Comparison of ENCODE assay signal across 18 cellular contexts in genomic region chr12:39605501-39605900, GRCh38. TPM values are rescaled to one million over a fixed set of nuclear protein-coding genes. Genes with fewer than 3 reads are reported as not detected.
DNase-seq lines count a peak whose midpoint lies in the region; ATAC-seq, FAIRE-seq and TF ChIP-seq lines count a peak whose summit lies in the region.
"Had no signal": no experiment of that assay in that cellular context is flagged by ENCODE, and none has a peak within 500 bp of the region (broad histone marks: within the 10 kb centered on the region; RNA-seq: fewer than 3 reads in every experiment).

No MANE protein-coding gene starts in this region.

- peaks cover 11% of the 10 kb centered on the region for H3K36me3 ChIP-seq in CD8-positive, alpha-beta T cell (ENCODE audit: insufficient read depth, low read length)
- no peaks in the 10 kb centered on the region for H3K36me3 ChIP-seq in HCT116 (ENCODE audit: control insufficient read depth in 1 of 2, insufficient read depth in 2 of 2, low read length in 2 of 2)
- no peaks in the 10 kb centered on the region for H3K36me3 ChIP-seq in kidney epithelial cell (ENCODE audit: control insufficient read depth, insufficient read depth, low read length)
- H3K36me3 ChIP-seq in HepG2 (replicated peaks in 1 of 2; ENCODE audit: control insufficient read depth in 1 of 2, insufficient read depth in 2 of 2, low read length in 2 of 2): no peaks in the 10 kb centered on the region
- H3K36me3 ChIP-seq: BLaER1 treated with 17β-estradiol and CSF1 and Interleukin-3, amounts not matched to agents 10 nM and 100 nM; cardiac muscle cell had no signal

- no peak overlapping the region for H3K4me3 ChIP-seq in CD8-positive, alpha-beta T cell (ENCODE audit: low read depth, low read length)
- H3K4me3 ChIP-seq in HCT116 (replicated peaks in 1 of 2; ENCODE audit: low read depth in 1 of 2, low read length in 2 of 2) (peak overlapping the region in 1 of 2 experiments; percentile 7; a peak in 1 of 4 replicates), astrocyte of the spinal cord (ENCODE audit: low read depth, low read length) (no peak overlapping the region), kidney epithelial cell (ENCODE audit: low read depth, low read length) (no peak overlapping the region), HepG2 (replicated peaks in 1 of 3; ENCODE audit: insufficient read depth in 1 of 3, low read depth in 2 of 3, low read length in 3 of 3) (no peak overlapping the region)
- H3K4me3 ChIP-seq: BLaER1 treated with 17β-estradiol and CSF1 and Interleukin-3, amounts not matched to agents 10 nM and 100 nM; cardiac muscle cell; psoas muscle had no signal

- H3K9me3 Mint-ChIP-seq in CD8-positive, alpha-beta T cell: no peaks in the 10 kb centered on the region
- H3K9me3 Mint-ChIP-seq: endodermal cell had no signal

- no peaks in the 10 kb centered on the region for H3K27me3 ChIP-seq in CD8-positive, alpha-beta T cell (ENCODE audit: insufficient read depth, low read length)
- H3K27me3 ChIP-seq in HCT116 (ENCODE audit: insufficient read depth, low read length) (no peaks in the 10 kb centered on the region), kidney epithelial cell (ENCODE audit: control insufficient read depth, insufficient read depth, low read length) (no peaks in the 10 kb centered on the region), HepG2 (ENCODE audit: control insufficient read depth in 1 of 2, insufficient read depth in 2 of 2, low read length in 2 of 2) (no peaks in the 10 kb centered on the region; a peak in 1 of 5 replicates)
- H3K27me3 ChIP-seq: BLaER1 treated with 17β-estradiol and CSF1 and Interleukin-3, amounts not matched to agents 10 nM and 100 nM; cardiac muscle cell had no signal

- no peaks in the 10 kb centered on the region for H3K27me3 Mint-ChIP-seq in CD8-positive, alpha-beta T cell (ENCODE audit: low read depth)

- POLR2A ChIA-PET in CD8-positive, alpha-beta T cell (lab: Charles Lee): interaction anchor here (0.6 to 1.7 kb wide), 2 partner anchors 14 to 105 kb away, joined by 3 to 4 read pairs; partner anchors contain the start of gene ABCD2
- POLR2A ChIA-PET in HCT116 (lab: Charles Lee) (no interaction called here), HepG2 (lab: Yijun Ruan, JAX) (no interaction called here)

- TF ChIP-seq RAD21 in HCT116 (IDR thresholded peaks at IDR 0.05; ENCODE audit: low read depth) (no peak), HepG2 (CRISPR knock-in tag; IDR thresholded peaks at IDR 0.05) (no peak)

- no peak overlapping the region for H3K27ac ChIP-seq in CD8-positive, alpha-beta T cell (ENCODE audit: low read depth, low read length)
- H3K27ac ChIP-seq in HCT116 (ENCODE audit: low read depth, low read length): peak overlapping the region; percentile 26; the same call in 1 of the 2 replicates
- H3K27ac ChIP-seq in HepG2 (ENCODE audit: extremely low read length, insufficient read depth, low read length): no peak overlapping the region
- H3K27ac ChIP-seq: BLaER1 treated with 17β-estradiol and CSF1 and Interleukin-3, amounts not matched to agents 10 nM and 100 nM; cardiac muscle cell; psoas muscle had no signal

- peaks cover 68% of the 10 kb centered on the region for H3K36me3 Mint-ChIP-seq in CD8-positive, alpha-beta T cell

- no peak for TF ChIP-seq POLR2A in HCT116 (IDR thresholded peaks at IDR 0.05; ENCODE audit: borderline replicate concordance, extremely low read depth, insufficient read depth, insufficient read length)
- no peak for TF ChIP-seq POLR2A in HepG2 (IDR thresholded peaks at IDR 0.05; ENCODE audit: insufficient read depth in 1 of 2, low read depth in 2 of 2, low read length in 2 of 2)

- in situ Hi-C loops in astrocyte of the spinal cord (cut with HindIII; ENCODE audit: low sequenced_read_pairs): no loop called here
- in situ Hi-C loops in HepG2 (cut with HindIII; ENCODE audit: extremely low pct_ligation_motif_present, low pct_unique_long_range_greater_than_20kb): no loop called here

- intact Hi-C loops in CD8-positive, alpha-beta T cell (cut with DNase I, micrococcal nuclease): loop anchor here in 1 of 2 experiments (1.0 kb wide), 1 partner anchor 13 kb away; no protein-coding TSS in a partner anchor
- intact Hi-C loops in HCT116 (cut with micrococcal nuclease) (no loop called here), HepG2 (cut with micrococcal nuclease; ENCODE audit: unreplicated experiment) (no loop called here)

- no peak for TF ChIP-seq CTCF in CD8-positive, alpha-beta T cell (IDR thresholded peaks at IDR 0.05)
- TF ChIP-seq CTCF in HCT116 (IDR thresholded peaks at IDR 0.05 in 2 of 3, conservative IDR thresholded peaks at IDR 0.05 in 1 of 3; ENCODE audit: borderline replicate concordance in 1 of 3, insufficient read depth in 1 of 3, low read depth in 2 of 3, low read length in 2 of 3): no peak
- no peak for TF ChIP-seq CTCF in astrocyte of the spinal cord (IDR thresholded peaks at IDR 0.05; ENCODE audit: low read depth, low read length)
- TF ChIP-seq CTCF in kidney epithelial cell (IDR thresholded peaks at IDR 0.05; ENCODE audit: insufficient read depth, low read length, poor library complexity, severe bottlenecking): no peak
- no peak for TF ChIP-seq CTCF in HepG2 (CRISPR knock-in tag; IDR thresholded peaks at IDR 0.05)

- H3K79me2 ChIP-seq in HCT116 (ENCODE audit: insufficient read depth, low read length) (no peaks in the 10 kb centered on the region), HepG2 (ENCODE audit: insufficient read depth, low read length) (no peaks in the 10 kb centered on the region)

- no TSS peak for BruUV-seq in HCT116 (replicated peaks; lab: Mats Ljungman, UMichigan)
- no TSS peak for BruUV-seq in HepG2 (replicated peaks; lab: Mats Ljungman, UMichigan)

- RAD21 ChIA-PET in HCT116 (lab: Charles Lee; ENCODE audit: low non-redundant PET in 1 of 2, low total read pairs in 2 of 2, uncharacterized antibody in 2 of 2, unreplicated experiment in 2 of 2): no interaction called here

- H3K9ac ChIP-seq in HCT116 (ENCODE audit: low read length): no peak overlapping the region
- H3K9ac ChIP-seq in HepG2 (ENCODE audit: insufficient read depth, low read depth, low read length): no peak overlapping the region
- H3K9ac ChIP-seq: BLaER1 treated with 17β-estradiol and CSF1 and Interleukin-3, amounts not matched to agents 10 nM and 100 nM had no signal

- CTCF ChIA-PET in CD8-positive, alpha-beta T cell (lab: Charles Lee): interaction anchor here (0.6 to 1.8 kb wide), 5 partner anchors 9 to 526 kb away, joined by 3 to 5 read pairs (median 4); partner anchors contain the start of gene ABCD2
- CTCF ChIA-PET in HCT116 (lab: Charles Lee): interaction anchor here (2.1 kb wide), 1 partner anchor 87 kb away, joined by 8 read pairs; no protein-coding TSS in a partner anchor
- CTCF ChIA-PET in HepG2 (lab: Yijun Ruan, JAX; ENCODE audit: low intra/inter-chr PET ratio, low total read pairs): no interaction called here

- H3K4me2 ChIP-seq in HCT116 (ENCODE audit: low read length) (peak overlapping the region; percentile 54), HepG2 (ENCODE audit: low read depth, low read length) (no peak overlapping the region)
- H3K4me2 ChIP-seq: BLaER1 treated with 17β-estradiol and CSF1 and Interleukin-3, amounts not matched to agents 10 nM and 100 nM had no signal

- H3K4me3 Mint-ChIP-seq in CD8-positive, alpha-beta T cell: no peak overlapping the region
- H3K4me3 Mint-ChIP-seq: endodermal cell had no signal

- H4K20me1 ChIP-seq in HCT116 (ENCODE audit: insufficient read depth): no peaks in the 10 kb centered on the region
- H4K20me1 ChIP-seq in HepG2 (ENCODE audit: insufficient read depth, low read length): no peaks in the 10 kb centered on the region
- H4K20me1 ChIP-seq: BLaER1 treated with 17β-estradiol and CSF1 and Interleukin-3, amounts not matched to agents 10 nM and 100 nM had no signal

- H3K4me1 ChIP-seq in CD8-positive, alpha-beta T cell (ENCODE audit: insufficient read depth, low read length): peaks cover 8% of the 10 kb centered on the region
- H3K4me1 ChIP-seq in HCT116 (ENCODE audit: control insufficient read depth in 1 of 2, insufficient read depth in 2 of 2, low read length in 2 of 2): peaks cover 23 to 26% of the 10 kb centered on the region in 2 experiments
- no peaks in the 10 kb centered on the region for H3K4me1 ChIP-seq in HepG2 (ENCODE audit: insufficient read depth, low read length)
- H3K4me1 ChIP-seq: psoas muscle had no signal

- no peaks in the 10 kb centered on the region for H3K9me2 ChIP-seq in HCT116 (ENCODE audit: insufficient read depth)

- 8% methylated on average over 1 of the region's 1 CpG for WGBS in HepG2 (ENCODE audit: low lambda C conversion rate)

- no peak overlapping the region for H3K27ac Mint-ChIP-seq in CD8-positive, alpha-beta T cell
- H3K27ac Mint-ChIP-seq: endodermal cell had no signal

- H2AFZ ChIP-seq in HCT116 (ENCODE audit: low read depth, low read length, poor library complexity, severe bottlenecking) (no peak overlapping the region), HepG2 (ENCODE audit: low read length) (no peak overlapping the region)

- H3K9me3 ChIP-seq in CD8-positive, alpha-beta T cell (ENCODE audit: low read length): no peaks in the 10 kb centered on the region
- no peaks in the 10 kb centered on the region for H3K9me3 ChIP-seq in HCT116 (ENCODE audit: control insufficient read depth in 1 of 2, insufficient read depth in 1 of 2, low read depth in 1 of 2, low read length in 2 of 2)
- no peaks in the 10 kb centered on the region for H3K9me3 ChIP-seq in HepG2 (ENCODE audit: low read length)
- H3K9me3 ChIP-seq: BLaER1 treated with 17β-estradiol and CSF1 and Interleukin-3, amounts not matched to agents 10 nM and 100 nM; psoas muscle had no signal

- FAIRE-seq in HepG2 (lab: Jason Lieb, UNC): no peak
- FAIRE-seq: kidney had no signal

- TF ChIP-seq EP300 in HepG2 (IDR thresholded peaks at IDR 0.05; ENCODE audit: low read depth in 2 of 2, low read length in 2 of 2) (no peak), HepG2 (CRISPR knock-in tag; IDR thresholded peaks at IDR 0.05; ENCODE audit: borderline replicate concordance) (no peak)

- peaks cover 52% of the 10 kb centered on the region for H3K4me1 Mint-ChIP-seq in CD8-positive, alpha-beta T cell (ENCODE audit: low read depth)

- DNase-seq in CD8-positive, alpha-beta T cell: no peak
- DNase-seq in HCT116 (ENCODE audit: low read depth, low spot score) (peak; percentile 41), astrocyte of the spinal cord (ENCODE audit: low read depth, low spot score) (peak; percentile 72), kidney epithelial cell (ENCODE audit: low read depth) (peak; percentile 23), H4 (ENCODE audit: low spot score) (no peak), NCI-H1436 treated with DMSO at 0.1 percent for 48 hours (lab: John Stamatoyannopoulos, UW) (no peak), HepG2 (ENCODE audit: low spot score) (no peak)
- DNase-seq: activated CD4-positive, alpha-beta T cell treated with anti-CD3 and anti-CD28 coated beads, Interleukin-2, amount 50 U/mL, for 1 hour; activated gamma-delta T cell; endodermal cell; kidney; NCI-H82; psoas muscle; Right ventricle myocardium superior; stimulated activated CD4-positive, alpha-beta T cell treated with anti-CD3 and anti-CD28 coated beads, Interleukin-15, amount 100 ng/mL, for 24 hours had no signal

- ATAC-seq in CD8-positive, alpha-beta T cell: peak; percentile 54
- ATAC-seq in HCT116 (peak; percentile 74), HepG2 (no peak), GM18907 (IDR thresholded peaks at IDR 0.05; ENCODE audit: unreplicated experiment) (no peak)
- ATAC-seq: psoas muscle had no signal

RNA-seq across cellular contexts. Expression of gene ABCD2, which starts 14.1 kb away (rescaled TPM):
- total RNA-seq in CD8-positive, alpha-beta T cell: 1 to 10 TPM; 3.4 to 3.5 TPM
- total RNA-seq in HCT116 (2021; ENCODE audit: unreplicated experiment): not detected
- not detected in 2 replicates for polyA plus RNA-seq in HCT116 (2012)
- total RNA-seq in kidney epithelial cell: not detected in 2 replicates
- total RNA-seq in H4 (2014; rRNA removed; shearing (Covaris generic)): 0.37 and 0.55 TPM in 2 replicates
- total RNA-seq in HepG2 (2016; rRNA removed; fragmentation: Illumina TruSeq; extraction: Trizol): not detected in 2 replicates
- total RNA-seq in HepG2 (2016; cell fraction: cytosol; rRNA removed; fragmentation: Illumina TruSeq; extraction: Trizol; ENCODE audit: low read depth): not detected in 2 replicates
- total RNA-seq in HepG2 (2016; cell fraction: insoluble cytoplasmic fraction; rRNA removed; fragmentation: Illumina TruSeq; extraction: Trizol): not detected in 2 replicates
- total RNA-seq in HepG2 (2016; cell fraction: membrane; rRNA removed; fragmentation: Illumina TruSeq; extraction: Trizol): not detected in 2 replicates
- total RNA-seq in HepG2 (2016; cell fraction: nucleus; rRNA removed; fragmentation: Illumina TruSeq; extraction: Trizol): not detected in 2 replicates
- polyA plus RNA-seq in HepG2 (2011; rRNA removed): not detected in 2 replicates
- polyA plus RNA-seq in HepG2 (2011; cell fraction: cytosol; rRNA removed): not detected in 2 replicates
- polyA plus RNA-seq in HepG2 (2011; cell fraction: nucleus; rRNA removed): not detected in 2 replicates
- not detected in 2 replicates for polyA plus RNA-seq in HepG2 (2012)
- polyA plus RNA-seq in HepG2 (2016; cell fraction: cytosol; fragmentation: Illumina TruSeq; extraction: Trizol; ENCODE audit: low read depth): not detected in 2 replicates
- not detected in 2 replicates for polyA plus RNA-seq in HepG2 (2016; cell fraction: insoluble cytoplasmic fraction; fragmentation: Illumina TruSeq; extraction: Trizol; ENCODE audit: low read depth)
- not detected in 2 replicates for polyA plus RNA-seq in HepG2 (2016; cell fraction: membrane; fragmentation: Illumina TruSeq; extraction: Trizol; ENCODE audit: low read depth)
- polyA plus RNA-seq in HepG2 (2016; cell fraction: nucleus; fragmentation: Illumina TruSeq; extraction: Trizol; ENCODE audit: insufficient read depth, low read depth): not detected in 2 replicates
- polyA minus RNA-seq in HepG2 (2011; rRNA and poly(A)+ RNA removed; ENCODE audit: low replicate concordance): not detected in 2 replicates
- polyA minus RNA-seq in HepG2 (2011; cell fraction: cytosol; rRNA and poly(A)+ RNA removed): not detected in 2 replicates
- not detected in 2 replicates for polyA minus RNA-seq in HepG2 (2011; cell fraction: nucleus; rRNA and poly(A)+ RNA removed)
- total RNA-seq: endodermal cell had no signal

Comparison
In these comparisons a context has a peak if more than half of its experiments do, and no peak if none do; other contexts are left out.
1. ATAC-seq: peak in CD8-positive, alpha-beta T cell (single experiment) and HCT116 (single experiment); none in HepG2 (single experiment) and GM18907 (single experiment).
2. DNase-seq: peak in HCT116 (single experiment), astrocyte of the spinal cord (single experiment) and kidney epithelial cell (single experiment); none in CD8-positive, alpha-beta T cell (0 of 7), H4 (single experiment), NCI-H1436 treated with DMSO at 0.1 percent for 48 hours (single experiment) and HepG2 (single experiment).